Comparison of ENCODE assay signal across 8 cellular contexts in the genomic region with DNA sequence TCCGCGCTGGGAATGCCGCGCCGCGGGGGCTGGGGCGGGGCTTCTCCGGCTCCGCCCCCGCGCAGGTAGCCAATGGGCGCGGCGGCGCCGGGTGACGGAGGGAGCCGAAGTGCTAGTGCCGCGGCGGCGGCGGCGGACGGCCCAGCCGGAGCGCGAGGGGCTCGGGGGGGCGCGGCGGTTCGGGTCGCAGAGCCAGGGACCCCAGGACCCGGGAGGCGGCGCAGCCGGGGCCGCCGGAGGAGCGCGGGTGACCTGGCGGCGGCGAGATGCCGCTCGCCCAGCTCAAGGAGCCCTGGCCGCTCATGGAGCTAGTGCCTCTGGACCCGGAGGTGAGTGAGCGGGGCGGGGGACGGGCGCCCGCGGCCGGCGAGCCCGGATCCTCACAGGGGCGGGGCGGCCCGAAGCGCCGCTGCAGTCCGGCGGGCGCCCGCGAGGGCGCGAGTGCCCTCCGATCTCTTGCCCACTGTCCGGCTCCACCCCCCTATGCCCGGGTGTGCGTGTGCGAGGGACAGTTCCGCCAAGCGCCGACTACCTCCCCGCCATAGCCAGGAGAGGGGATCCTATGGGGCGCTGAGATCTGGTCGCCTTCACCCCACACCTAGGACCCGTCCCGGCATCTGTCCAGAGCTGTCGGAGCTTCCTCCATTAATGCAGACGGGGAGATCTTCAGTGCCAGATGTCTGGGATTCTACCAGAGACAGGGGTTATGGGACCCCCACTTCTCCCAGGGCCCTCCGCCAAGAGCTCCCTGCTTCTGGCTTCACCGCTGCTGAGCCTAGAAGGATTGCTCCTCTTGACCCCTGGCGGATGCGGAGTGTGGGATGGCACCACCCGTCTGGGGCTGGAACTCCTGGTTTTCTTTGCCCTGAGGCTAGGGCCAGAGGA. TPM values are rescaled to one million over a fixed set of nuclear protein-coding genes. Genes with fewer than 3 reads are reported as not detected.
DNase-seq lines count a peak whose midpoint lies in the region; ATAC-seq and TF ChIP-seq lines count a peak whose summit lies in the region.

RPS6KA1 (plus strand) TSS at position 107 of the 885 bp plus-strand sequence; CDS start at position 267, 160 bp downstream.

- H3K4me3 Mint-ChIP-seq in naive thymus-derived CD8-positive, alpha-beta T cell = peak within 1 kb of the TSS; percentile 86 to 94 (median 93)

- H3K27ac Mint-ChIP-seq in naive thymus-derived CD8-positive, alpha-beta T cell = peak within 1 kb of the TSS; percentile 64 to 96 (median 86)

- H3K4me3 ChIP-seq in PC-9 (peak within 1 kb of the TSS; percentile 80), fibroblast of mammary gland (ENCODE audit: control insufficient read depth, low read depth, low read length) (peak within 1 kb of the TSS; percentile 48), stomach smooth muscle (ENCODE audit: low read length in 2 of 2) (peak within 1 kb of the TSS; percentile 72 to 73)

- intact Hi-C loops in PC-9 (cut with micrococcal nuclease; ENCODE audit: unreplicated experiment) = loop anchor here (2.0 kb wide), 1 partner anchor 57 kb away; the partner anchor contains the start of gene HMGN2

- DNase-seq in COLO668 (lab: John Stamatoyannopoulos, UW; ENCODE audit: unreplicated experiment) = peak; percentile 93
- DNase-seq in PC-9 = peak in 1 of 2 experiments; percentile 73
- peak; percentile 33 to 56 for DNase-seq in activated T-helper 1 cell treated with anti-CD3 and anti-CD28 coated beads, Interleukin-2, amount 50 U/mL, for 16 hours (ENCODE audit: low read depth in 1 of 2, low spot score in 1 of 2)
- peak; percentile 14 for DNase-seq in fibroblast of mammary gland (ENCODE audit: low read depth)
- peak; percentile 37 to 77 (median 63) for DNase-seq in naive thymus-derived CD8-positive, alpha-beta T cell

- H3K27me3 ChIP-seq in PC-9 (ENCODE audit: insufficient read depth, low read depth) (no peaks in the 10 kb centered on the region), stomach smooth muscle (ENCODE audit: control insufficient read depth in 1 of 2, insufficient read depth in 2 of 2, low read length in 2 of 2) (peaks cover 7% of the 10 kb centered on the region in 2 donors)

- CTCF ChIA-PET in PC-9 (lab: Charles Lee) = interaction anchor here (0.6 to 1.0 kb wide), 3 partner anchors 60 to 335 kb away, joined by 3 to 4 read pairs (median 3); no protein-coding TSS in a partner anchor

- H3K27me3 Mint-ChIP-seq in naive thymus-derived CD8-positive, alpha-beta T cell = no peaks in the 10 kb centered on the region

- peaks cover 13% of the 10 kb centered on the region for H3F3A ChIP-seq in PC-9 (ENCODE audit: insufficient read depth, low read depth)

- H3K4me1 ChIP-seq in PC-9 (replicated peaks; ENCODE audit: insufficient read depth) = peaks cover 18% of the 10 kb centered on the region
- H3K4me1 ChIP-seq in stomach smooth muscle (ENCODE audit: control insufficient read depth, insufficient read depth, low read length) = peaks cover 10% of the 10 kb centered on the region

- TF ChIP-seq CTCF in PC-9 (conservative IDR thresholded peaks at IDR 0.05) (no peak), fibroblast of mammary gland (conservative IDR thresholded peaks at IDR 0.05; ENCODE audit: control insufficient read depth, insufficient read depth, low read depth, low read length) (no peak)

- no peaks in the 10 kb centered on the region for H4K20me1 ChIP-seq in PC-9 (ENCODE audit: insufficient read depth)

- H3K36me3 ChIP-seq in PC-9 (ENCODE audit: low read depth) (no peaks in the 10 kb centered on the region), stomach smooth muscle (ENCODE audit: control insufficient read depth in 2 of 2, insufficient read depth in 2 of 2, low read length in 2 of 2) (no peaks in the 10 kb centered on the region)

- no peaks in the 10 kb centered on the region for H3K9me3 Mint-ChIP-seq in naive thymus-derived CD8-positive, alpha-beta T cell

- peak within 1 kb of the TSS; percentile 91 for H3K4me2 ChIP-seq in PC-9

- ATAC-seq in GM19397 (IDR thresholded peaks at IDR 0.05; ENCODE audit: unreplicated experiment) (peak; percentile 83), HG03565 (IDR thresholded peaks at IDR 0.05; ENCODE audit: unreplicated experiment) (peak; percentile 81)
- ATAC-seq in naive thymus-derived CD8-positive, alpha-beta T cell = peak; percentile 90 to 91

- H3K9me3 ChIP-seq in PC-9 (ENCODE audit: insufficient read depth, low read depth) = no peaks in the 10 kb centered on the region
- H3K9me3 ChIP-seq in stomach smooth muscle (ENCODE audit: control insufficient read depth in 2 of 2, low read length in 2 of 2) = no peaks in the 10 kb centered on the region

- H3K27ac ChIP-seq in PC-9 (peak within 1 kb of the TSS; percentile 65), stomach smooth muscle (ENCODE audit: low read length) (no peak within 1 kb of the TSS)

- H3K9me2 ChIP-seq in PC-9 (ENCODE audit: insufficient read depth) = no peaks in the 10 kb centered on the region

- BruUV-seq in PC-9 (replicated peaks; lab: Mats Ljungman, UMichigan) = no TSS peak

- peak within 1 kb of the TSS; percentile 37 to 55 for H3K9ac ChIP-seq in stomach smooth muscle (ENCODE audit: low read length in 2 of 2)

- H3K4me1 Mint-ChIP-seq in naive thymus-derived CD8-positive, alpha-beta T cell = peaks cover 18 to 37% (median 32%) of the 10 kb centered on the region in 4 donors

- POLR2A ChIA-PET in PC-9 (lab: Charles Lee; ENCODE audit: unreplicated experiment) = interaction anchor here (0.5 to 0.6 kb wide), 2 partner anchors 332 to 417 kb away, joined by 3 read pairs; no protein-coding TSS in a partner anchor
- POLR2A ChIA-PET in naive thymus-derived CD8-positive, alpha-beta T cell (lab: Charles Lee) = interaction anchor here (1.0 to 4.3 kb wide), 6 partner anchors 10 to 258 kb away, joined by 4 to 43 read pairs (median 6); partner anchors contain the start of gene PIGV

- no peaks in the 10 kb centered on the region for H3K36me3 Mint-ChIP-seq in naive thymus-derived CD8-positive, alpha-beta T cell

- H2AFZ ChIP-seq in PC-9 = peak within 1 kb of the TSS; percentile 73

- peaks cover 31% of the 10 kb centered on the region for H3K79me2 ChIP-seq in PC-9 (ENCODE audit: low read depth)

RNA-seq across cellular contexts. Expression of gene RPS6KA1, which starts in this region (rescaled TPM):
- 60.5 and 68.5 TPM in 2 replicates for total RNA-seq in PC-9 (2021)
- 10 to 100 TPM; 95.2 to 97.0 TPM for total RNA-seq in naive thymus-derived CD8-positive, alpha-beta T cell
- polyA plus RNA-seq in naive thymus-derived CD8-positive, alpha-beta T cell = 100 to 1,000 TPM; 125 to 137 (median 125) TPM
